8 cellular contexts compared by ENCODE assay signal in the genomic region with DNA sequence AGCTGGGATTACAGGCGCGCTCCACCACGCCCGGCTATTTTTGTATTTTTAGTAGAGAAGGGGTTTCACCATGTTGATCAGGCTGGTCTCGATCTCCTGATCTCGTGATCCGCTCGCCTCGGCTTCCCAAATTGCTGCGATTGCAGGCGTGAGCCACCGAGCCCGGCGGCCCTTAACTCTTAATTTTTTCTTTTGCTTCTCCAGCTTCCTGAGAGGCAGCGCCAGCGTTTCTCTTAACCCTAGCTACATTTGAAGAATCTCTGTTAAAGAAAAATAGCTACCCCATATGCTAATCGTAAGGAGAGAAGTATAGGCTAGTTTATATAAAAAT. TPM values are rescaled to one million over a fixed set of nuclear protein-coding genes. Genes with fewer than 3 reads are reported as not detected.
DNase-seq lines count a peak whose midpoint lies in the region; ATAC-seq, FAIRE-seq and TF ChIP-seq lines count a peak whose summit lies in the region.

No MANE protein-coding gene starts in this region.

- H3K36me3 Mint-ChIP-seq in endothelial cell (ENCODE audit: low read depth, unreplicated experiment), result no peaks in the 10 kb centered on the region

- peaks cover 4% of the 10 kb centered on the region for H3K4me1 Mint-ChIP-seq in endothelial cell (ENCODE audit: unreplicated experiment)

- H4K20me1 ChIP-seq in Loucy (ENCODE audit: insufficient read depth, low read length, poor library complexity, severe bottlenecking), result no peaks in the 10 kb centered on the region

- H3K4me1 ChIP-seq in Loucy (ENCODE audit: insufficient read depth, low read length, poor library complexity, severe bottlenecking) (peaks cover 19% of the 10 kb centered on the region), pancreas (peaks cover 0 to 10% (median 4%) of the 10 kb centered on the region in 3 donors)

- H3K27ac Mint-ChIP-seq in endothelial cell (ENCODE audit: unreplicated experiment), result no peak overlapping the region

- no peaks in the 10 kb centered on the region for H3K9me3 ChIP-seq in Loucy (ENCODE audit: insufficient read depth, low read depth, low read length)
- H3K9me3 ChIP-seq in pancreas, result no peaks in the 10 kb centered on the region

- intact Hi-C loops in pancreas (cut with DNase I), result no loop called here

- DNase-seq in GM06990 (ENCODE audit: extremely low read depth, insufficient read length) (peak; percentile 12), endothelial cell (ENCODE audit: low spot score) (no peak), pancreas (no peak), DMS114 treated with DMSO at 0.1 percent for 48 hours (lab: John Stamatoyannopoulos, UW; ENCODE audit: unreplicated experiment) (no peak), cortex of kidney (lab: John Stamatoyannopoulos, UW) (no peak), NCI-H2196 (lab: John Stamatoyannopoulos, UW; ENCODE audit: unreplicated experiment) (no peak)
- no peak for DNase-seq in activated CD4-positive, CD25-positive, alpha-beta regulatory T cell treated with anti-CD3 and anti-CD28 coated beads, Interleukin-2, amount 50 U/mL, for 72 hours

- no peak for ATAC-seq in pancreas

- H3K27me3 ChIP-seq in GM06990 (replicated peaks; ENCODE audit: control insufficient read depth, insufficient read depth, low read length) (no peaks in the 10 kb centered on the region), Loucy (ENCODE audit: insufficient read depth, low read length, poor library complexity, severe bottlenecking) (no peaks in the 10 kb centered on the region), pancreas (no peaks in the 10 kb centered on the region)

- H3K4me3 ChIP-seq in GM06990 (replicated peaks; ENCODE audit: low read depth, low read length), result peak overlapping the region; percentile 91
- peak overlapping the region; percentile 92 for H3K4me3 ChIP-seq in Loucy (ENCODE audit: low read length, poor library complexity, severe bottlenecking)
- H3K4me3 ChIP-seq in pancreas, result peak overlapping the region; percentile 36 to 83 (median 76)

- H3K4me2 ChIP-seq in Loucy (ENCODE audit: low read depth, low read length, poor library complexity, severe bottlenecking), result peak overlapping the region; percentile 81

- H3K27ac ChIP-seq in pancreas, result peak overlapping the region; percentile 82 to 94 (median 86)

- TF ChIP-seq CTCF in GM06990 (IDR thresholded peaks at IDR 0.05; ENCODE audit: insufficient read depth, low read length, poor library complexity, severe bottlenecking) (no peak), Loucy (conservative IDR thresholded peaks at IDR 0.05; ENCODE audit: low read length) (no peak), endothelial cell (IDR thresholded peaks at IDR 0.05; ENCODE audit: unreplicated experiment) (no peak), pancreas (IDR thresholded peaks at IDR 0.05) (no peak)

- H3K79me2 ChIP-seq in Loucy (ENCODE audit: insufficient read depth, low read length), result peaks cover 7% of the 10 kb centered on the region; the same call in 1 of the 2 replicates

- FAIRE-seq in pancreas (lab: Jason Lieb, UNC), result no peak

- no peaks in the 10 kb centered on the region for H3K9me2 ChIP-seq in Loucy (replicated peaks; ENCODE audit: low read depth, low read length)

- peak overlapping the region; percentile 80 for H3K9ac ChIP-seq in Loucy (ENCODE audit: low read depth, low read length, poor library complexity, severe bottlenecking)

- peak overlapping the region; percentile 84 for H3K4me3 Mint-ChIP-seq in endothelial cell (ENCODE audit: unreplicated experiment)

- peak overlapping the region; percentile 96 for H2AFZ ChIP-seq in Loucy (ENCODE audit: low read length)

- H3K9me3 Mint-ChIP-seq in endothelial cell (ENCODE audit: unreplicated experiment), result no peaks in the 10 kb centered on the region

- no peaks in the 10 kb centered on the region for H3K36me3 ChIP-seq in GM06990 (ENCODE audit: control insufficient read depth, insufficient read depth, low read length)
- H3K36me3 ChIP-seq in Loucy (ENCODE audit: insufficient read depth, low read length), result no peaks in the 10 kb centered on the region
- no peaks in the 10 kb centered on the region for H3K36me3 ChIP-seq in pancreas

- H3F3A ChIP-seq in Loucy (ENCODE audit: low read depth), result no peaks in the 10 kb centered on the region

- WGBS in pancreas, 2 donors, result 55% methylated on average over 17 of the region's 17 CpGs

- peaks cover 2% of the 10 kb centered on the region for H3K27me3 Mint-ChIP-seq in endothelial cell (ENCODE audit: unreplicated experiment)

RNA-seq across cellular contexts. Expression of a gene that starts 0.5 kb away (rescaled TPM):
- total RNA-seq in endothelial cell (ENCODE audit: unreplicated experiment) (11.0 TPM), pancreas (10 to 100 TPM in 2 of 6 donors, 1 to 10 TPM in 4; 5.4 to 12.2 (median 8.3) TPM)
- polyA plus RNA-seq in pancreas, result 1 to 10 TPM; 5.2 to 6.9 TPM
